ENCODE assay signal across 18 cellular contexts in the genomic region with DNA sequence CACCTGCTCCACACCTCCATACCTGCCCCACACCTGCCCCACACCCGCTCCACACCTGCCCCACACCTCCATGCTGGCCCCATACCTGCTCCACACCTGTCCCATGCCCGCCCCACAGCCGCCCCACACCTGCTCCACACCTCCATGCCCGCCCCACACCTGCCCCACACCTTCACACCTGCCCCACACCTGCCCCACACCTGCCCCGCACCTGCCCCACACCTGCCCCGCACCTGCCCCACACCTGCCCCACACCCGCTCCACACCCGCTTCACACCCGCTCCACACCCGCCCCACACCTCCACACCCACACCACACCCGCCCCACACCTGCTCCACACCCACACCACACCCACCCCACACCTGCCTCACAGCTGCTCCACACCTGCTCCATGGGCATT. TPM values are rescaled to one million over a fixed set of nuclear protein-coding genes. Genes with fewer than 3 reads are reported as not detected.
"Had no signal": no experiment of that assay in that cellular context is flagged by ENCODE, and none has a peak within 500 bp of the region (broad histone marks: within the 10 kb centered on the region; RNA-seq: fewer than 3 reads in every experiment).

No MANE protein-coding gene starts in this region.

- H3K4me3 ChIP-seq: thyroid gland, uterus had no signal

- H3K27ac Mint-ChIP-seq: activated CD4-positive, alpha-beta T cell treated with anti-CD3 and anti-CD28 coated beads for 36 hours; activated naive CD8-positive, alpha-beta T cell treated with anti-CD3 and anti-CD28 coated beads, Interleukin-2, amount 10 ng/mL, durations not matched to agents 7 days and 5 days; effector memory CD8-positive, alpha-beta T cell; mesothelial cell of epicardium; progenitor cell of endocrine pancreas had no signal

- ATAC-seq: activated CD4-positive, alpha-beta T cell treated with anti-CD3 and anti-CD28 coated beads for 36 hours; effector memory CD8-positive, alpha-beta T cell had no signal

- H3K36me3 ChIP-seq: thyroid gland, uterus had no signal

- H3K4me3 Mint-ChIP-seq: activated CD4-positive, alpha-beta T cell treated with anti-CD3 and anti-CD28 coated beads for 36 hours; activated naive CD8-positive, alpha-beta T cell treated with anti-CD3 and anti-CD28 coated beads, Interleukin-2, amount 10 ng/mL, durations not matched to agents 7 days and 5 days; effector memory CD8-positive, alpha-beta T cell; mesothelial cell of epicardium had no signal

- H3K9me3 ChIP-seq: thyroid gland, uterus had no signal

- DNase-seq: activated CD4-positive, alpha-beta T cell treated with anti-CD3 and anti-CD28 coated beads for 36 hours; activated CD4-positive, alpha-beta T cell treated with anti-CD3 and anti-CD28 coated beads, Interleukin-2, amount 50 U/mL, for 48 hours; activated naive CD4-positive, alpha-beta T cell treated with Interleukin-2 at 50 U/mL for 16 hours; activated naive CD8-positive, alpha-beta T cell treated with anti-CD3 and anti-CD28 coated beads, Interleukin-2, amount 10 ng/mL, durations not matched to agents 7 days and 5 days; amygdala; caudate nucleus; effector memory CD8-positive, alpha-beta T cell; hippocampal formation; occipital lobe; small intestine; stimulated activated CD4-positive, alpha-beta T cell treated with anti-CD3 and anti-CD28 coated beads, Interleukin-4, amount 100 ng/mL, for 1 hour; SW 1271; T-helper 2 cell; thyroid gland; uterus had no signal

- H3K4me1 ChIP-seq: thyroid gland, uterus had no signal

- H3K27me3 Mint-ChIP-seq: activated CD4-positive, alpha-beta T cell treated with anti-CD3 and anti-CD28 coated beads for 36 hours; activated naive CD8-positive, alpha-beta T cell treated with anti-CD3 and anti-CD28 coated beads, Interleukin-2, amount 10 ng/mL, durations not matched to agents 7 days and 5 days had no signal

- H3K27me3 ChIP-seq: thyroid gland, uterus had no signal

- H3K36me3 Mint-ChIP-seq: activated naive CD8-positive, alpha-beta T cell treated with anti-CD3 and anti-CD28 coated beads, Interleukin-2, amount 10 ng/mL, durations not matched to agents 7 days and 5 days; mesothelial cell of epicardium had no signal

- H3K9me3 Mint-ChIP-seq: activated naive CD8-positive, alpha-beta T cell treated with anti-CD3 and anti-CD28 coated beads, Interleukin-2, amount 10 ng/mL, durations not matched to agents 7 days and 5 days; effector memory CD8-positive, alpha-beta T cell; mesothelial cell of epicardium had no signal

- H3K4me1 Mint-ChIP-seq: activated CD4-positive, alpha-beta T cell treated with anti-CD3 and anti-CD28 coated beads for 36 hours; mesothelial cell of epicardium had no signal

- H3K27ac ChIP-seq: thyroid gland, uterus had no signal

RNA-seq across cellular contexts. Expression of a gene that starts 53.0 kb away (rescaled TPM):
- polyA plus RNA-seq: neural cell had no signal
